22 cellular contexts compared by ENCODE assay signal in genomic region chr14:48857366-48857765, GRCh38.
"Had no signal": no experiment of that assay in that cellular context is flagged by ENCODE, and none has a peak within 500 bp of the region (broad histone marks: within the 10 kb centered on the region; RNA-seq: fewer than 3 reads in every experiment).

No MANE protein-coding gene starts in this region.

- H3K27ac Mint-ChIP-seq: activated CD4-positive, alpha-beta T cell treated with anti-CD3 and anti-CD28 coated beads for 36 hours; activated CD8-positive, alpha-beta memory T cell treated with anti-CD3 and anti-CD28 coated beads, Interleukin-2, amount 10 ng/mL, durations not matched to agents 7 days and 5 days; activated CD8-positive, alpha-beta T cell treated with anti-CD3 and anti-CD28 coated beads, Interleukin-2, amount 10 ng/mL, durations not matched to agents 7 days and 5 days; activated naive CD8-positive, alpha-beta T cell; memory B cell; natural killer cell treated with Interleukin-12 subunit alpha and Interleukin-12 subunit beta and Interleukin-15 and Interleukin-18, amount 100 ng/mL, for 72 hours; T-helper 2 cell treated with Interferon-gamma antibody and Interleukin-4, amounts not matched to agents 5 μg/mL and 100 μg/mL, for 36 hours had no signal

- H3K9me3 ChIP-seq: body of pancreas, esophagus squamous epithelium, spleen, suprapubic skin, tibial nerve had no signal

- H3K4me1 Mint-ChIP-seq: activated CD4-positive, alpha-beta T cell treated with anti-CD3 and anti-CD28 coated beads for 36 hours; activated CD8-positive, alpha-beta memory T cell treated with anti-CD3 and anti-CD28 coated beads, Interleukin-2, amount 10 ng/mL, durations not matched to agents 7 days and 5 days; memory B cell had no signal

- H3K27me3 ChIP-seq: body of pancreas, esophagus squamous epithelium, hepatocyte, spleen, suprapubic skin, tibial nerve had no signal

- H3K4me3 ChIP-seq: body of pancreas, esophagus squamous epithelium, hepatocyte, spleen, suprapubic skin, tibial nerve had no signal

- H3K4me3 Mint-ChIP-seq: activated CD4-positive, alpha-beta T cell treated with anti-CD3 and anti-CD28 coated beads for 36 hours; activated CD8-positive, alpha-beta memory T cell treated with anti-CD3 and anti-CD28 coated beads, Interleukin-2, amount 10 ng/mL, durations not matched to agents 7 days and 5 days; activated CD8-positive, alpha-beta T cell treated with anti-CD3 and anti-CD28 coated beads, Interleukin-2, amount 10 ng/mL, durations not matched to agents 7 days and 5 days; activated naive CD8-positive, alpha-beta T cell; memory B cell; natural killer cell treated with Interleukin-12 subunit alpha and Interleukin-12 subunit beta and Interleukin-15 and Interleukin-18, amount 100 ng/mL, for 72 hours; T-helper 2 cell treated with Interferon-gamma antibody and Interleukin-4, amounts not matched to agents 5 μg/mL and 100 μg/mL, for 36 hours had no signal

- H3K9me3 Mint-ChIP-seq: memory B cell had no signal

- H3K4me1 ChIP-seq: body of pancreas, esophagus squamous epithelium, spleen, suprapubic skin, tibial nerve had no signal

- H3K27me3 Mint-ChIP-seq: activated CD8-positive, alpha-beta memory T cell treated with anti-CD3 and anti-CD28 coated beads, Interleukin-2, amount 10 ng/mL, durations not matched to agents 7 days and 5 days; activated naive CD8-positive, alpha-beta T cell; natural killer cell treated with Interleukin-12 subunit alpha and Interleukin-12 subunit beta and Interleukin-15 and Interleukin-18, amount 100 ng/mL, for 72 hours had no signal

- H3K36me3 Mint-ChIP-seq: activated CD8-positive, alpha-beta memory T cell treated with anti-CD3 and anti-CD28 coated beads, Interleukin-2, amount 10 ng/mL, durations not matched to agents 7 days and 5 days; activated naive CD8-positive, alpha-beta T cell; memory B cell; natural killer cell treated with Interleukin-12 subunit alpha and Interleukin-12 subunit beta and Interleukin-15 and Interleukin-18, amount 100 ng/mL, for 72 hours had no signal

- H3K27ac ChIP-seq: body of pancreas, epithelial cell of prostate, esophagus squamous epithelium, hepatocyte, spleen, suprapubic skin, tibial nerve had no signal

- H3K36me3 ChIP-seq: esophagus squamous epithelium, spleen, suprapubic skin, tibial nerve had no signal

- DNase-seq: activated CD4-positive, alpha-beta T cell treated with anti-CD3 and anti-CD28 coated beads for 36 hours; activated CD4-positive, CD25-positive, alpha-beta regulatory T cell; activated CD8-positive, alpha-beta memory T cell treated with anti-CD3 and anti-CD28 coated beads, Interleukin-2, amount 10 ng/mL, durations not matched to agents 7 days and 5 days; activated CD8-positive, alpha-beta T cell treated with anti-CD3 and anti-CD28 coated beads, Interleukin-2, amount 10 ng/mL, durations not matched to agents 7 days and 5 days; activated effector memory CD4-positive, alpha-beta T cell treated with Interleukin-2 at 50 U/mL for 16 hours; activated naive CD4-positive, alpha-beta T cell treated with Interleukin-2 at 50 U/mL for 16 hours; aorta; body of pancreas; dermis blood vessel endothelial cell; effector CD4-positive, alpha-beta T cell; esophagus squamous epithelium; posterior cingulate gyrus; spleen; stimulated activated naive CD4-positive, alpha-beta T cell had no signal
